Comparison of ENCODE assay signal across 1 cellular context in the genomic region with DNA sequence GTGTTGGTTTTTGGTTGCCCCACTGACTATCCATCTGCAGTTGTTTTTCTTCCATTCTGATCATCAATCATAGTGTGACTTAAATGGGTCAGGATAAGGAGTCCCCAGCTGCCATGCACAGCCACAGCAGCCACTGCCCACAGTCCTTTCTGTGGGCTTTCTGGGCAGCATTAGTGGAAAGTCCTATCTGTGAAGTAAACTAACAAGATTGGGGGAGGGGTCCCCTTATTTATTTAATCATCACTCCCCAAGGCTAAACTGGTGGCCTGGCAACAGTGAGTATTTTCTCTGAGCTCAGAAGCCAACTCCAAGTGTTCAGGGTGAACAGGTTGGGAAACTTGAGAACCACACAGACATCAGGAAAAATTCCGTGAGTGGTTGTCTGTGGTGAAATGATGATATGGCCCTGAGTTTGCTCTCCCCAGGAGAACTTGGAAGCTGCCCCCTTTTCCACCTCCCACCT.
TF ChIP-seq lines count a peak whose summit lies in the region.

No MANE protein-coding gene starts in this region.

TF ChIP-seq in GM23338, 12 proteins besides CTCF, POLR2A, EP300 and RAD21 (continued from another document):
- TF ChIP-seq, protein P1, sequence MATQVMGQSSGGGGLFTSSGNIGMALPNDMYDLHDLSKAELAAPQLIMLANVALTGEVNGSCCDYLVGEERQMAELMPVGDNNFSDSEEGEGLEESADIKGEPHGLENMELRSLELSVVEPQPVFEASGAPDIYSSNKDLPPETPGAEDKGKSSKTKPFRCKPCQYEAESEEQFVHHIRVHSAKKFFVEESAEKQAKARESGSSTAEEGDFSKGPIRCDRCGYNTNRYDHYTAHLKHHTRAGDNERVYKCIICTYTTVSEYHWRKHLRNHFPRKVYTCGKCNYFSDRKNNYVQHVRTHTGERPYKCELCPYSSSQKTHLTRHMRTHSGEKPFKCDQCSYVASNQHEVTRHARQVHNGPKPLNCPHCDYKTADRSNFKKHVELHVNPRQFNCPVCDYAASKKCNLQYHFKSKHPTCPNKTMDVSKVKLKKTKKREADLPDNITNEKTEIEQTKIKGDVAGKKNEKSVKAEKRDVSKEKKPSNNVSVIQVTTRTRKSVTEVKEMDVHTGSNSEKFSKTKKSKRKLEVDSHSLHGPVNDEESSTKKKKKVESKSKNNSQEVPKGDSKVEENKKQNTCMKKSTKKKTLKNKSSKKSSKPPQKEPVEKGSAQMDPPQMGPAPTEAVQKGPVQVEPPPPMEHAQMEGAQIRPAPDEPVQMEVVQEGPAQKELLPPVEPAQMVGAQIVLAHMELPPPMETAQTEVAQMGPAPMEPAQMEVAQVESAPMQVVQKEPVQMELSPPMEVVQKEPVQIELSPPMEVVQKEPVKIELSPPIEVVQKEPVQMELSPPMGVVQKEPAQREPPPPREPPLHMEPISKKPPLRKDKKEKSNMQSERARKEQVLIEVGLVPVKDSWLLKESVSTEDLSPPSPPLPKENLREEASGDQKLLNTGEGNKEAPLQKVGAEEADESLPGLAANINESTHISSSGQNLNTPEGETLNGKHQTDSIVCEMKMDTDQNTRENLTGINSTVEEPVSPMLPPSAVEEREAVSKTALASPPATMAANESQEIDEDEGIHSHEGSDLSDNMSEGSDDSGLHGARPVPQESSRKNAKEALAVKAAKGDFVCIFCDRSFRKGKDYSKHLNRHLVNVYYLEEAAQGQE (IDR thresholded peaks at IDR 0.05; ENCODE audit: unreplicated experiment) = no peak
- TF ChIP-seq ETS1 (IDR thresholded peaks at IDR 0.05) = no peak
- no peak for TF ChIP-seq NANOG (IDR thresholded peaks at IDR 0.05; ENCODE audit: borderline replicate concordance)
